ENCODE assay signal across 18 cellular contexts in genomic region chr4:72858328-72858727, GRCh38.
DNase-seq lines count a peak whose midpoint lies in the region; ATAC-seq, FAIRE-seq and TF ChIP-seq lines count a peak whose summit lies in the region.
"Had no signal": no experiment of that assay in that cellular context is flagged by ENCODE, and none has a peak within 500 bp of the region (broad histone marks: within the 10 kb centered on the region; RNA-seq: fewer than 3 reads in every experiment).

No MANE protein-coding gene starts in this region.

- no peaks in the 10 kb centered on the region for H3K9me3 ChIP-seq in trophoblast cell (ENCODE audit: insufficient read depth, low read depth, low read length)

- H3K27ac ChIP-seq in trophoblast cell (ENCODE audit: low read depth, low read length): no peak overlapping the region
- H3K27ac ChIP-seq: SK-N-MC had no signal

- H4K91ac ChIP-seq in trophoblast cell (ENCODE audit: low read depth, low read length): no peak overlapping the region

- no peak overlapping the region for H3K9ac ChIP-seq in trophoblast cell (ENCODE audit: low read length)

- DNase-seq in EH (ENCODE audit: low read depth) (peak; percentile 94), LHCN-M2 (ENCODE audit: low read depth) (peak; percentile 87), dedifferentiated amniotic fluid mesenchymal stem cell (ENCODE audit: extremely low spot score) (peak; percentile 64), trophoblast cell (peak; percentile 32 to 59), NCI-H1436 (lab: John Stamatoyannopoulos, UW) (no peak), C1 segment of cervical spinal cord (lab: John Stamatoyannopoulos, UW) (no peak), D721Med (ENCODE audit: insufficient read length, low spot score) (no peak)
- DNase-seq: activated T-cell treated with anti-CD3 and anti-CD28 coated beads, Interleukin-2, amount 50 U/mL, for 4 hours; aorta; DMS153; KG1; naive B cell; NCI-H187 treated with DMSO at 0.1 percent for 48 hours had no signal

- H3K4me3 ChIP-seq in trophoblast cell (ENCODE audit: low read depth, low read length): no peak overlapping the region
- H3K4me3 ChIP-seq: SK-N-MC had no signal

- H3K4me1 ChIP-seq in trophoblast cell (ENCODE audit: control insufficient read depth in 1 of 2, insufficient read depth in 2 of 2, low read length in 2 of 2): no peaks in the 10 kb centered on the region

- H3K23ac ChIP-seq in trophoblast cell (ENCODE audit: low read length): no peak overlapping the region

- H2AK5ac ChIP-seq in trophoblast cell (ENCODE audit: low read length): no peak overlapping the region

- H3K36me3 ChIP-seq in trophoblast cell (ENCODE audit: control insufficient read depth in 1 of 2, insufficient read depth in 2 of 2, low read length in 2 of 2): no peaks in the 10 kb centered on the region

- no peaks in the 10 kb centered on the region for H3K79me1 ChIP-seq in trophoblast cell (ENCODE audit: low read length)

- no peaks in the 10 kb centered on the region for H3K79me2 ChIP-seq in trophoblast cell (ENCODE audit: control insufficient read depth, insufficient read depth, low read length, poor library complexity)

- H3K4ac ChIP-seq in trophoblast cell (ENCODE audit: low read depth, low read length): no peak overlapping the region

- no peak overlapping the region for H3K14ac ChIP-seq in trophoblast cell (ENCODE audit: low read length)

- no peak for TF ChIP-seq CTCF in D721Med (IDR thresholded peaks at IDR 0.05; ENCODE audit: insufficient read depth, missing control alignments)

- no peak overlapping the region for H3K4me2 ChIP-seq in trophoblast cell (ENCODE audit: low read length)

- no peaks in the 10 kb centered on the region for H3K27me3 ChIP-seq in trophoblast cell (ENCODE audit: insufficient read depth, low read length)

- no peak overlapping the region for H3K18ac ChIP-seq in trophoblast cell (ENCODE audit: low read length)

- no peak overlapping the region for H2AFZ ChIP-seq in trophoblast cell (ENCODE audit: insufficient read depth, low read length, poor library complexity)

- H4K12ac ChIP-seq in trophoblast cell (ENCODE audit: low read depth, low read length): no peak overlapping the region

- no peak overlapping the region for H2BK12ac ChIP-seq in trophoblast cell (ENCODE audit: low read length)

- ATAC-seq in HG02840 (IDR thresholded peaks at IDR 0.05; ENCODE audit: low FRiP score, unreplicated experiment): no peak
- ATAC-seq: HCT116, WTC11 had no signal

- no peak for FAIRE-seq in D721Med (lab: Jason Lieb, UNC)
- FAIRE-seq: endometrium had no signal

- H2BK5ac ChIP-seq in trophoblast cell (ENCODE audit: low read depth, low read length, poor library complexity): no peak overlapping the region

- WGBS in trophoblast cell (ENCODE audit: extremely low coverage, insufficient coverage, insufficient read length): no CpG with 5 or more reads among the region's 4 CpGs

- no peak overlapping the region for H2BK120ac ChIP-seq in trophoblast cell (ENCODE audit: insufficient read depth, low read length, poor library complexity)

- no peak overlapping the region for H4K8ac ChIP-seq in trophoblast cell (ENCODE audit: low read depth, low read length)

Comparison
In these comparisons a context has a peak if more than half of its experiments do, and no peak if none do; other contexts are left out.
1. DNase-seq: peak in EH (single experiment), LHCN-M2 (single experiment), dedifferentiated amniotic fluid mesenchymal stem cell (single experiment) and trophoblast cell (2 of 2); none in NCI-H1436 (single experiment), C1 segment of cervical spinal cord (0 of 14) and D721Med (single experiment).